ENCODE assay signal across 21 cellular contexts in the genomic region with DNA sequence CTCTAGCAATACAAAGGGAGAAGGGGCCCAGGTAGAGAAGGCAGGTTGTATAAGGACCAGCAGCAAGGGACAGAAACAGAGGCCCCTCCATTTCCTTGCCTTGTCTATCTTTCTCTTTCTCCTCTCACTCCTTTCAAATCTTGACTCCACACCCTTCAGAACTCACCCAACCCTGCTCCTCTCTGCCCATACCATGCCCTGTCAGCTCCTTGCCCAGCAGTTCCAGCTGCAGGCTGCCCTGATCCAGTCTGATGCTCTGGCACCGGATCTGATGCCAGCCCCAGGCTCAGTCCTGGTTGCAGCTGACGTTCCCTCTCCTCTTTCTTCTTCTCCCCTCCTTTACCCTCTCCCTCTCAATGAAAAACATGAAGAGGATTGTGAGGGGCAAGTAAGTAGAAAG.
"Had no signal": no experiment of that assay in that cellular context is flagged by ENCODE, and none has a peak within 500 bp of the region (broad histone marks: within the 10 kb centered on the region; RNA-seq: fewer than 3 reads in every experiment).

No MANE protein-coding gene starts in this region.

- H3K36me3 ChIP-seq: esophagus muscularis mucosa, gastroesophageal sphincter, sigmoid colon, suprapubic skin, tibial artery, upper lobe of left lung, uterus had no signal

- H3K4me3 ChIP-seq: esophagus muscularis mucosa, gastroesophageal sphincter, sigmoid colon, skin epidermis, suprapubic skin, tibial artery, upper lobe of left lung, uterus had no signal

- H3K4me3 Mint-ChIP-seq: immature natural killer cell, neural crest cell had no signal

- H3K9me3 Mint-ChIP-seq: immature natural killer cell; naive thymus-derived CD8-positive, alpha-beta T cell; neural crest cell had no signal

- H3K27ac Mint-ChIP-seq: immature natural killer cell had no signal

- H3K4me1 ChIP-seq: sigmoid colon, uterus had no signal

- H3K27me3 ChIP-seq: sigmoid colon, suprapubic skin, tibial artery, upper lobe of left lung, uterus had no signal

- DNase-seq: cortex of kidney; effector memory CD4-positive, alpha-beta T cell; glutamatergic neuron; immature natural killer cell; left ventricle myocardium superior; naive thymus-derived CD8-positive, alpha-beta T cell; posterior cingulate gyrus; sigmoid colon; stimulated activated CD4-positive, alpha-beta T cell treated with anti-CD3 and anti-CD28 coated beads, Interleukin-2, amount 100 ng/mL, for 24 hours; stimulated activated naive CD4-positive, alpha-beta T cell had no signal

- H3K9me3 ChIP-seq: esophagus muscularis mucosa, gastroesophageal sphincter, sigmoid colon, suprapubic skin, tibial artery, upper lobe of left lung, uterus had no signal

- H3K27me3 Mint-ChIP-seq: naive thymus-derived CD8-positive, alpha-beta T cell had no signal

- FAIRE-seq: endometrium, keratinocyte had no signal

- H3K27ac ChIP-seq: epithelial cell of prostate, esophagus muscularis mucosa, gastroesophageal sphincter, sigmoid colon, suprapubic skin, tibial artery, upper lobe of left lung had no signal

- H3K4me1 Mint-ChIP-seq: neural crest cell had no signal
